Comparison of ENCODE assay signal across 19 cellular contexts in genomic region chr1:115199416-115200132, GRCh38.
"Had no signal": no experiment of that assay in that cellular context is flagged by ENCODE, and none has a peak within 500 bp of the region (broad histone marks: within the 10 kb centered on the region; RNA-seq: fewer than 3 reads in every experiment).

No MANE protein-coding gene starts in this region.

- ATAC-seq: activated T-cell treated with anti-CD3 and anti-CD28 coated beads, Interleukin-2, amount 50 U/mL, for 72 hours; natural killer cell; stimulated activated memory B cell treated with anti-CD40 and anti-IgM and Interleukin-4, amounts not matched to agents 10 μg/mL and 1 μg/mL and 100 μg/mL, for 72 hours had no signal

- DNase-seq: activated CD4-positive, alpha-beta T cell treated with anti-CD3 and anti-CD28 coated beads for 1 hour; activated CD8-positive, alpha-beta memory T cell treated with anti-CD3 and anti-CD28 coated beads for 24 hours; activated CD8-positive, alpha-beta memory T cell treated with anti-CD3 and anti-CD28 coated beads, Interleukin-2, amount 50 U/mL, for 48 hours; activated effector memory CD4-positive, alpha-beta T cell treated with anti-CD3 and anti-CD28 coated beads, Interleukin-2, amount 50 U/mL, for 16 hours; activated T-cell treated with anti-CD3 and anti-CD28 coated beads, Interleukin-2, amount 50 U/mL, for 72 hours; effector CD8-positive, alpha-beta T cell; foreskin melanocyte; kidney glomerular epithelial cell; natural killer cell; psoas muscle; sigmoid colon; spleen; stimulated activated CD4-positive, alpha-beta T cell treated with anti-CD3 and anti-CD28 coated beads, Interleukin-4, amount 100 ng/mL, for 4 hours; upper lobe of left lung; WERI-Rb-1 had no signal

- H3K27ac ChIP-seq: adrenal gland, sigmoid colon, spleen, thoracic aorta, upper lobe of left lung, WERI-Rb-1 had no signal

- H3K4me1 ChIP-seq: spleen, upper lobe of left lung had no signal

- H3K36me3 ChIP-seq: adrenal gland, ovary, sigmoid colon, spleen, thoracic aorta, upper lobe of left lung, WERI-Rb-1 had no signal

- H3K4me3 ChIP-seq: adrenal gland, ovary, psoas muscle, sigmoid colon, spleen, thoracic aorta, upper lobe of left lung had no signal

- H3K9me3 ChIP-seq: adrenal gland, ovary, psoas muscle, upper lobe of left lung had no signal

- H3K27me3 ChIP-seq: adrenal gland, ovary, sigmoid colon, upper lobe of left lung had no signal
